In genomic region chr9:94002316-94003140, GRCh38 we compare ENCODE assay signal across 8 cellular contexts. TPM values are rescaled to one million over a fixed set of nuclear protein-coding genes. Genes with fewer than 3 reads are reported as not detected.
A peak's percentile ranks its signal among the peaks of the same experiment; 100 is the strongest.
DNase-seq lines count a peak whose midpoint lies in the region; ATAC-seq, FAIRE-seq and TF ChIP-seq lines count a peak whose summit lies in the region.

No MANE protein-coding gene starts in this region.

- peak; percentile 49 for DNase-seq in COLO668 (lab: John Stamatoyannopoulos, UW; ENCODE audit: unreplicated experiment)
- peak; percentile 42 for DNase-seq in H54 (ENCODE audit: insufficient read length, low spot score)
- DNase-seq in NCI-H2227 treated with DMSO at 0.1 percent for 48 hours (lab: John Stamatoyannopoulos, UW): peak; percentile 37
- DNase-seq in activated CD4-positive, alpha-beta T cell treated with anti-CD3 and anti-CD28 coated beads, Interleukin-2, amount 10 ng/mL, durations not matched to agents 7 days and 5 days: peak; percentile 54
- DNase-seq in iPS DF 19.7 (ENCODE audit: low read depth, low spot score): peak; percentile 35
- peak; percentile 16 for DNase-seq in transverse colon
- DNase-seq in activated gamma-delta T cell (lab: John Stamatoyannopoulos, UW): no peak

- peaks cover 3% of the 10 kb centered on the region for H3K9me3 Mint-ChIP-seq in activated CD4-positive, alpha-beta T cell treated with anti-CD3 and anti-CD28 coated beads, Interleukin-2, amount 10 ng/mL, durations not matched to agents 7 days and 5 days

- no peaks in the 10 kb centered on the region for H3K4me1 ChIP-seq in transverse colon

- H3K36me3 Mint-ChIP-seq in activated CD4-positive, alpha-beta T cell treated with anti-CD3 and anti-CD28 coated beads, Interleukin-2, amount 10 ng/mL, durations not matched to agents 7 days and 5 days (ENCODE audit: low read depth): no peaks in the 10 kb centered on the region

- TF ChIP-seq CTCF in transverse colon (IDR thresholded peaks at IDR 0.05): peak in 4 of 5 experiments; percentile 37 to 56 (median 48)

- H3K9me3 ChIP-seq in transverse colon: no peaks in the 10 kb centered on the region

- no peak overlapping the region for H3K27ac Mint-ChIP-seq in activated CD4-positive, alpha-beta T cell treated with anti-CD3 and anti-CD28 coated beads, Interleukin-2, amount 10 ng/mL, durations not matched to agents 7 days and 5 days

- TF ChIP-seq EP300 in transverse colon (IDR thresholded peaks at IDR 0.05; ENCODE audit: low read depth): no peak

- H3K4me3 ChIP-seq in transverse colon: no peak overlapping the region

- intact Hi-C loops in transverse colon (cut with DNase I; ENCODE audit: low total_unique reads): no loop called here

- H3K36me3 ChIP-seq in transverse colon: no peaks in the 10 kb centered on the region

- H3K27me3 Mint-ChIP-seq in activated CD4-positive, alpha-beta T cell treated with anti-CD3 and anti-CD28 coated beads, Interleukin-2, amount 10 ng/mL, durations not matched to agents 7 days and 5 days: peaks cover 2% of the 10 kb centered on the region

- 40 to 43% methylated on average over 3 to 6 of the region's 6 CpGs for WGBS in transverse colon (ENCODE audit: low coverage in 1 of 2), 2 donors

- no peak for TF ChIP-seq POLR2A in H54 (IDR thresholded peaks at IDR 0.05; ENCODE audit: low read depth, low read length)
- no peak for TF ChIP-seq POLR2A in transverse colon (IDR thresholded peaks at IDR 0.05)

- CTCF ChIA-PET in activated CD4-positive, alpha-beta T cell treated with anti-CD3 and anti-CD28 coated beads, Interleukin-2, amount 10 ng/mL, durations not matched to agents 7 days and 5 days (lab: Charles Lee): interaction anchor here (0.8 to 1.5 kb wide), 6 partner anchors 12 to 321 kb away, joined by 3 to 4 read pairs (median 3); no protein-coding TSS in a partner anchor

- POLR2A ChIA-PET in activated CD4-positive, alpha-beta T cell treated with anti-CD3 and anti-CD28 coated beads, Interleukin-2, amount 10 ng/mL, durations not matched to agents 7 days and 5 days (lab: Charles Lee): no interaction called here

- H3K27ac ChIP-seq in transverse colon: no peak overlapping the region

- H3K4me3 Mint-ChIP-seq in activated CD4-positive, alpha-beta T cell treated with anti-CD3 and anti-CD28 coated beads, Interleukin-2, amount 10 ng/mL, durations not matched to agents 7 days and 5 days: no peak overlapping the region

- no peak for ATAC-seq in GM21390 (IDR thresholded peaks at IDR 0.05; ENCODE audit: unreplicated experiment)

- H3K27me3 ChIP-seq in transverse colon: no peaks in the 10 kb centered on the region

- peak; percentile 65 for FAIRE-seq in H54 (lab: Jason Lieb, UNC)

- in situ Hi-C loops in transverse colon (cut with MboI; ENCODE audit: low pct_ligation_motif_present in 1 of 4, low pct_unique_long_range_greater_than_20kb in 1 of 4, low sequenced_read_pairs in 3 of 4): no loop called here

- H3K4me1 Mint-ChIP-seq in activated CD4-positive, alpha-beta T cell treated with anti-CD3 and anti-CD28 coated beads, Interleukin-2, amount 10 ng/mL, durations not matched to agents 7 days and 5 days: no peaks in the 10 kb centered on the region

RNA-seq across cellular contexts. Expression of gene BARX1, which starts 47.4 kb away (rescaled TPM):
- total RNA-seq in activated CD4-positive, alpha-beta T cell treated with anti-CD3 and anti-CD28 coated beads, Interleukin-2, amount 10 ng/mL, durations not matched to agents 7 days and 5 days: not detected
- not detected for total RNA-seq in transverse colon
